Comparison of ENCODE assay signal across 8 cellular contexts in genomic region chr1:228517655-228518054, GRCh38.
"Had no signal": no experiment of that assay in that cellular context is flagged by ENCODE, and none has a peak within 500 bp of the region (broad histone marks: within the 10 kb centered on the region; RNA-seq: fewer than 3 reads in every experiment).

No MANE protein-coding gene starts in this region.

- ATAC-seq: GM12878 had no signal

- H3K4me3 ChIP-seq: GM12878 had no signal

- DNase-seq: GDM1, GF-D8 had no signal

- FAIRE-seq: G401.6, GM12878, GM12891, GM12892, GM18507, GM19239 had no signal
